In genomic region chr1:29166291-29166878, GRCh38 we compare ENCODE assay signal across 11 cellular contexts. TPM values are rescaled to one million over a fixed set of nuclear protein-coding genes. Genes with fewer than 3 reads are reported as not detected.
DNase-seq lines count a peak whose midpoint lies in the region; ATAC-seq and TF ChIP-seq lines count a peak whose summit lies in the region.
"Had no signal": no experiment of that assay in that cellular context is flagged by ENCODE, and none has a peak within 500 bp of the region (broad histone marks: within the 10 kb centered on the region; RNA-seq: fewer than 3 reads in every experiment).

No MANE protein-coding gene starts in this region.

- peak overlapping the region in 1 of 2 donors; percentile 19 for H3K9ac ChIP-seq in duodenal mucosa (ENCODE audit: low read depth in 1 of 2, low read length in 2 of 2)
- H3K9ac ChIP-seq: parathyroid adenoma had no signal

- BruUV-seq in A673 (replicated peaks; lab: Mats Ljungman, UMichigan): no TSS peak

- peaks cover 54% of the 10 kb centered on the region for H3K36me3 ChIP-seq in A673 (ENCODE audit: insufficient read depth, low read length, poor library complexity, severe bottlenecking)
- H3K36me3 ChIP-seq in HEK293 (ENCODE audit: control insufficient read depth in 2 of 2, insufficient read depth in 1 of 2, low read length in 2 of 2): peaks cover 3 to 89% of the 10 kb centered on the region in 2 experiments
- peaks cover 19 to 30% of the 10 kb centered on the region in 2 donors for H3K36me3 ChIP-seq in duodenal mucosa (ENCODE audit: control insufficient read depth in 1 of 2, insufficient read depth in 2 of 2, low read length in 2 of 2)
- peaks cover 0 to 31% (median 8%) of the 10 kb centered on the region in 4 donors for H3K36me3 ChIP-seq in right lobe of liver
- H3K36me3 ChIP-seq in suprapubic skin: peaks cover 63% of the 10 kb centered on the region

- TF ChIP-seq CTCF in A673 (conservative IDR thresholded peaks at IDR 0.05; ENCODE audit: low read depth, low read length) (no peak), HEK293 (tag by site-specific recombination; IDR thresholded peaks at IDR 0.05) (no peak), right lobe of liver (IDR thresholded peaks at IDR 0.05) (no peak), suprapubic skin (IDR thresholded peaks at IDR 0.05) (no peak)

- H3K9me3 ChIP-seq in A673 (ENCODE audit: low read depth, low read length, poor library complexity, severe bottlenecking) (no peaks in the 10 kb centered on the region), HEK293 (ENCODE audit: control insufficient read depth, insufficient read depth, low read depth, low read length) (no peaks in the 10 kb centered on the region), duodenal mucosa (ENCODE audit: control insufficient read depth in 1 of 2, low read length in 2 of 2) (no peaks in the 10 kb centered on the region), right lobe of liver (no peaks in the 10 kb centered on the region), suprapubic skin (no peaks in the 10 kb centered on the region)

- no peaks in the 10 kb centered on the region for H3K27me3 ChIP-seq in A673 (replicated peaks; ENCODE audit: insufficient read depth, low read depth, low read length, poor library complexity)
- no peaks in the 10 kb centered on the region for H3K27me3 ChIP-seq in duodenal mucosa (ENCODE audit: control insufficient read depth in 1 of 2, insufficient read depth in 2 of 2, low read length in 2 of 2)
- H3K27me3 ChIP-seq in right lobe of liver: no peaks in the 10 kb centered on the region
- H3K27me3 ChIP-seq in suprapubic skin: no peaks in the 10 kb centered on the region

- intact Hi-C loops in A673 (cut with micrococcal nuclease; ENCODE audit: unreplicated experiment) (no loop called here), right lobe of liver (cut with DNase I) (no loop called here)

- TF ChIP-seq POLR2A in right lobe of liver (IDR thresholded peaks at IDR 0.05): no peak
- TF ChIP-seq POLR2A in suprapubic skin (IDR thresholded peaks at IDR 0.05): no peak

- POLR2A ChIA-PET in A673 (lab: Charles Lee; ENCODE audit: low non-redundant PET): interaction anchor here (0.7 kb wide), 1 partner anchor 251 kb away, joined by 6 read pairs; no protein-coding TSS in a partner anchor
- POLR2A ChIA-PET in HEK293 (lab: Yijun Ruan, JAX): interaction anchor here (0.6 to 3.1 kb wide), 2 partner anchors 14 to 23 kb away, joined by 3 to 16 read pairs; partner anchors contain the start of gene SRSF4

- H3K4me1 ChIP-seq in A673 (ENCODE audit: insufficient read depth, low read length, poor library complexity, severe bottlenecking) (peaks cover 61% of the 10 kb centered on the region), HEK293 (ENCODE audit: control insufficient read depth, insufficient read depth, low read length) (peaks cover 7% of the 10 kb centered on the region; the same call in 1 of the 2 replicates), duodenal mucosa (ENCODE audit: control insufficient read depth in 1 of 2, insufficient read depth in 2 of 2, low read length in 2 of 2) (peaks cover 24 to 68% of the 10 kb centered on the region in 2 donors), right lobe of liver (peaks cover 0 to 87% (median 31%) of the 10 kb centered on the region in 4 donors), suprapubic skin (peaks cover 49% of the 10 kb centered on the region)

- CTCF ChIA-PET in A673 (lab: Charles Lee): no interaction called here
- CTCF ChIA-PET in HEK293 (lab: Yijun Ruan, JAX): interaction anchor here (0.6 to 1.2 kb wide), 4 partner anchors 12 to 1697 kb away, joined by 3 to 5 read pairs (median 3); partner anchors contain the start of gene SRSF4

- no peak for DNase-seq in A673 (ENCODE audit: low spot score)
- no peak for DNase-seq in right lobe of liver
- no peak for DNase-seq in activated gamma-delta T cell (lab: John Stamatoyannopoulos, UW)
- DNase-seq in suprapubic skin (ENCODE audit: low spot score in 2 of 2): no peak
- DNase-seq in nucleus accumbens (lab: John Stamatoyannopoulos, UW): no peak
- DNase-seq: activated naive CD4-positive, alpha-beta T cell treated with anti-CD3 and anti-CD28 coated beads, Interleukin-2, amount 50 U/mL, for 16 hours had no signal

- H3K27ac ChIP-seq in A673 (ENCODE audit: low read depth, low read length, poor library complexity, severe bottlenecking) (peak overlapping the region; percentile 12), HEK293 (ENCODE audit: extremely low read depth, low read depth, low read length) (no peak overlapping the region), duodenal mucosa (ENCODE audit: low read depth, low read length) (peak overlapping the region; percentile 47), right lobe of liver (peak overlapping the region in 2 of 3 donors; percentile 45 to 49), suprapubic skin (no peak overlapping the region)
- H3K27ac ChIP-seq: parathyroid adenoma had no signal

- WGBS in right lobe of liver (ENCODE audit: insufficient coverage, low coverage, low lambda C conversion rate, missing lambda C conversion rate): 17% methylated on average over 3 of the region's 9 CpGs
- 59% methylated on average over 5 of the region's 9 CpGs for WGBS in suprapubic skin

- ATAC-seq in right lobe of liver (peak; percentile 71 to 84 (median 81)), GM18511 (IDR thresholded peaks at IDR 0.05; ENCODE audit: unreplicated experiment) (no peak)
- ATAC-seq: SK-N-SH treated with all-trans-retinoic acid at 6 μM for 48 hours had no signal

- H3K4me3 ChIP-seq in A673 (ENCODE audit: low read depth, low read length, poor library complexity, severe bottlenecking) (no peak overlapping the region), HEK293 (ENCODE audit: low read depth, low read length) (no peak overlapping the region), duodenal mucosa (ENCODE audit: low read depth in 1 of 2, low read length in 2 of 2) (no peak overlapping the region), right lobe of liver (no peak overlapping the region), suprapubic skin (no peak overlapping the region)

- no peak for TF ChIP-seq EP300 in suprapubic skin (IDR thresholded peaks at IDR 0.05)

TF ChIP-seq in HEK293, 187 proteins besides CTCF, POLR2A, EP300 and RAD21:
- TF ChIP-seq PBX3 (CRISPR knock-in tag; IDR thresholded peaks at IDR 0.05) (no peak), ZNF600 (tag by site-specific recombination; IDR thresholded peaks at IDR 0.05) (0 out of 2 replicates have a peak, but pooled peaks have one; percentile 46)
TF ChIP-seq in HEK293: peak in this region for 1.

RNA-seq across cellular contexts. Expression of gene SRSF4, which starts 15.3 kb away (rescaled TPM):
- total RNA-seq in A673 (2021) (104 and 116 TPM in 2 replicates), right lobe of liver (10 to 100 TPM; 25.6 to 42.1 (median 33.0) TPM), suprapubic skin (10 to 100 TPM; 45.7 to 86.1 (median 60.5) TPM)

RNA-seq across cellular contexts. Expression of gene TMEM200B, which starts 42.7 kb away (rescaled TPM):
- total RNA-seq in A673 (2021): 1.1 and 1.3 TPM in 2 replicates
- 1 to 10 TPM in 4 of 6 experiments, under 1 TPM in 2; 0.83 to 4.5 (median 1.4) TPM for total RNA-seq in right lobe of liver
- 1 to 10 TPM; 2.5 to 5.7 (median 3.8) TPM for total RNA-seq in suprapubic skin

Comparison
In these comparisons a context has a peak if more than half of its experiments do, and no peak if none do; other contexts are left out.
1. H3K27ac ChIP-seq: peak in A673 (single experiment), duodenal mucosa (single experiment) and right lobe of liver (2 of 3); none in HEK293 (single experiment) and suprapubic skin (single experiment).